In the genomic region with DNA sequence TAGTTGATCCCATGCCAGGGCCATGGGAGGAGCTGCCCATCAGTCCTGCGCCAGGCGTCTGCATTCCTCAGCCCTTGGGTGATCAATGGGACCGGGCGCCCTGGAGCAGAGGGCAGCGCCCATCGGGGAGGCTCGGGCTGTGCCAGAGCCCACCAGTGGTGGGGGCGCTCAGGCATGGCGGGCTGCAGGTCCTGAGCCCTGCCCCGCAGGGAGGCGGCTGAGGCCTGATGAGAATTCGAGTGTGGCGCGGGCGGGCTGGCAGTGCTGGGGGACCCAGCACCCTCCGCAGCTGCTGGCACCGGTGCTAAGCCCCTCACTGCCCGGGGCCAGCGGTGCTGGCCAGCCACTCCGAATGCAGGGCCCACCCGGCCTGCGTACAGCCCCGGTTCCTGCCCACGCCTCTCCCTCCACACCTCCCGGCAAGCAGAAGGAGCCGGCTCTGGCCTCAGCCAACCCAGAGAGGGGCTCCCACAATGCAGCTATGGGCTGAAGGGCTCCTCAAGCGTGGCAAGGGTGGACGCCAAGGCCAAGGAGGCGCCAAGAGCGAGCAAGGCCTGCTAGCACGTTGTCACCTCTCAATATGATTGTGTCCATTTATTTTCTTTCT, we compare ENCODE assay signal across 21 cellular contexts.
"Had no signal": no experiment of that assay in that cellular context is flagged by ENCODE, and none has a peak within 500 bp of the region (broad histone marks: within the 10 kb centered on the region; RNA-seq: fewer than 3 reads in every experiment).

No MANE protein-coding gene starts in this region.

- H3K36me3 Mint-ChIP-seq: memory B cell, neural progenitor cell had no signal

- H3K27ac Mint-ChIP-seq: dendritic cell treated with granulocyte-macrophage colony-stimulating factor and Interleukin-4, amounts not matched to agents 40 ng/mL and 50 ng/mL, for 4 days; effector memory CD8-positive, alpha-beta T cell; memory B cell; natural killer cell treated with Interleukin-12 subunit alpha and Interleukin-12 subunit beta and Interleukin-15 and Interleukin-18, amount 100 ng/mL, for 72 hours; neural progenitor cell had no signal

- H3K4me1 Mint-ChIP-seq: memory B cell, neural progenitor cell had no signal

- H3K27ac ChIP-seq: foreskin keratinocyte, hepatocyte, lower lobe of right lung, neural progenitor cell, pancreas, prostate gland, spleen, tibial artery had no signal

- H3K27me3 Mint-ChIP-seq: dendritic cell treated with granulocyte-macrophage colony-stimulating factor and Interleukin-4, amounts not matched to agents 40 ng/mL and 50 ng/mL, for 4 days; effector memory CD8-positive, alpha-beta T cell; memory B cell; natural killer cell treated with Interleukin-12 subunit alpha and Interleukin-12 subunit beta and Interleukin-15 and Interleukin-18, amount 100 ng/mL, for 72 hours had no signal

- DNase-seq: effector memory CD8-positive, alpha-beta T cell; foreskin keratinocyte; kidney glomerular epithelial cell; lower lobe of right lung; midbrain; nucleus accumbens; spleen; stimulated activated CD4-positive, alpha-beta T cell treated with anti-CD3 and anti-CD28 coated beads, Interleukin-15, amount 100 ng/mL, for 24 hours; stimulated activated CD4-positive, alpha-beta T cell treated with anti-CD3 and anti-CD28 coated beads, Interleukin-1b, Interleukin-23, amount 100 ng/mL, for 48 hours; stimulated activated CD4-positive, alpha-beta T cell treated with anti-CD3 and anti-CD28 coated beads, Interleukin-4, amount 100 ng/mL, for 24 hours; stimulated activated naive CD4-positive, alpha-beta T cell; tibial artery had no signal

- H3K4me3 Mint-ChIP-seq: dendritic cell treated with granulocyte-macrophage colony-stimulating factor and Interleukin-4, amounts not matched to agents 40 ng/mL and 50 ng/mL, for 4 days; effector memory CD8-positive, alpha-beta T cell; memory B cell; natural killer cell treated with Interleukin-12 subunit alpha and Interleukin-12 subunit beta and Interleukin-15 and Interleukin-18, amount 100 ng/mL, for 72 hours; neural progenitor cell had no signal

- ATAC-seq: effector memory CD8-positive, alpha-beta T cell; foreskin keratinocyte; left lobe of liver; lower lobe of right lung; natural killer cell treated with Interleukin-12 subunit alpha and Interleukin-12 subunit beta and Interleukin-15 and Interleukin-18, amount 100 ng/mL, for 72 hours; pancreas; sciatic nerve had no signal
